ENCODE assay signal across 17 cellular contexts in genomic region chr18:10374615-10375295, GRCh38.
DNase-seq lines count a peak whose midpoint lies in the region; ATAC-seq and TF ChIP-seq lines count a peak whose summit lies in the region.
"Had no signal": no experiment of that assay in that cellular context is flagged by ENCODE, and none has a peak within 500 bp of the region (broad histone marks: within the 10 kb centered on the region; RNA-seq: fewer than 3 reads in every experiment).

No MANE protein-coding gene starts in this region.

- no peak for ATAC-seq in omental fat pad (ENCODE audit: low FRiP score)

- DNase-seq in AG08395 (ENCODE audit: low spot score) (peak; percentile 63), HFF-Myc (ENCODE audit: extremely low read depth, low read depth) (peak; percentile 32), epidermal melanocyte (ENCODE audit: insufficient read length, low spot score) (peak; percentile 23), mesothelial cell of epicardium (ENCODE audit: low spot score in 2 of 2, unreplicated experiment in 2 of 2) (no peak), omental fat pad (ENCODE audit: low spot score) (no peak), SKM-1 treated with dmso at 0.1 percent for 144 hours (lab: John Stamatoyannopoulos, UW; ENCODE audit: unreplicated experiment) (no peak), NCI-H2227 (lab: John Stamatoyannopoulos, UW; ENCODE audit: unreplicated experiment) (no peak)
- DNase-seq in activated CD8-positive, alpha-beta memory T cell treated with anti-CD3 and anti-CD28 coated beads, Interleukin-2, amount 50 U/mL, for 4 hours = no peak
- DNase-seq: ACHN; activated CD4-positive, alpha-beta T cell treated with anti-CD3 and anti-CD28 coated beads, Interleukin-2, amount 50 U/mL, for 48 hours; effector memory CD4-positive, alpha-beta T cell; GDM1; KG1; NCI-H1417; NCI-H345 had no signal

- no peak overlapping the region for H3K4me3 Mint-ChIP-seq in mesothelial cell of epicardium
- H3K4me3 Mint-ChIP-seq: central memory CD8-positive, alpha-beta T cell had no signal

- TF ChIP-seq CTCF in HFF-Myc (IDR thresholded peaks at IDR 0.05; ENCODE audit: low read depth, low read length, missing control alignments) (no peak), mesothelial cell of epicardium (IDR thresholded peaks at IDR 0.05; ENCODE audit: unreplicated experiment) (no peak), omental fat pad (IDR thresholded peaks at IDR 0.05) (no peak)

- peak overlapping the region; percentile 15 for H3K27ac Mint-ChIP-seq in mesothelial cell of epicardium

- no peaks in the 10 kb centered on the region for H3K27me3 Mint-ChIP-seq in mesothelial cell of epicardium (ENCODE audit: low read depth)
- H3K27me3 Mint-ChIP-seq: central memory CD8-positive, alpha-beta T cell had no signal

- peaks cover 75% of the 10 kb centered on the region for H3K4me1 Mint-ChIP-seq in mesothelial cell of epicardium
- H3K4me1 Mint-ChIP-seq: central memory CD8-positive, alpha-beta T cell had no signal

- no peaks in the 10 kb centered on the region for H3K9me3 Mint-ChIP-seq in mesothelial cell of epicardium
- H3K9me3 Mint-ChIP-seq: central memory CD8-positive, alpha-beta T cell had no signal

- no peaks in the 10 kb centered on the region for H3K36me3 Mint-ChIP-seq in mesothelial cell of epicardium

- no peak overlapping the region for H3K4me3 ChIP-seq in HFF-Myc (replicated peaks; ENCODE audit: low read depth, low read length)
- H3K4me3 ChIP-seq: tibial nerve had no signal

Comparison
In these comparisons a context has a peak if more than half of its experiments do, and no peak if none do; other contexts are left out.
1. DNase-seq: peak in AG08395 (single experiment), HFF-Myc (single experiment) and epidermal melanocyte (single experiment); none in mesothelial cell of epicardium (0 of 2), omental fat pad (single experiment), SKM-1 treated with dmso at 0.1 percent for 144 hours (single experiment), NCI-H2227 (single experiment) and activated CD8-positive, alpha-beta memory T cell treated with anti-CD3 and anti-CD28 coated beads, Interleukin-2, amount 50 U/mL, for 4 hours (single experiment).